8 cellular contexts compared by ENCODE assay signal in the genomic region with DNA sequence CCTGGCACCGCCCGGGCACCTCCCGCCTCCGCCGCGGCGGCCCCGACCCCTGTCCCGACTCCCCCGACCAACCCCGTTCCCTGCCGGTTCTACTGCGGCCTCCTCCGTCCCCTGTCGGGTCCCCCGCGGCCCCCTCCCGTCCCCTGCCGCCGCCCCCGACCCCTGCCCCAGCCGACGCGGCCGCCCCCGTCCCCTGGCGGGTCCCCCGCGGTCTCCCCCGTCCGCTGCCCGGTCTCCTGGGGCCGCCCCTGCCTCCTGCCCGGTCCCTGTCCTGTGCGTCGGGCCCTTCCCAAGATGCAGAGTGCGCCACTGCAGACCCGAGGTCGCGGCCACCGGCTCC. TPM values are rescaled to one million over a fixed set of nuclear protein-coding genes. Genes with fewer than 3 reads are reported as not detected.
DNase-seq lines count a peak whose midpoint lies in the region; ATAC-seq and TF ChIP-seq lines count a peak whose summit lies in the region.
"Not testable (repeated sequence)": the region's sequence is repeated elsewhere in the genome, so short reads cannot be mapped to it uniquely, and the experiment has no call there.

No MANE protein-coding gene starts in this region.

- not testable (repeated sequence) for H3K27me3 ChIP-seq in Panc1 (ENCODE audit: control insufficient read depth, insufficient read depth, low read length); subcutaneous abdominal adipose tissue (ENCODE audit: control insufficient read depth in 5 of 5, insufficient read depth in 4 of 5, low read length in 5 of 5)

- TF ChIP-seq CTCF in C4-2B (conservative IDR thresholded peaks at IDR 0.05); HFF-Myc (IDR thresholded peaks at IDR 0.05; ENCODE audit: low read depth, low read length, missing control alignments); Panc1 (IDR thresholded peaks at IDR 0.05); neural crest cell (conservative IDR thresholded peaks at IDR 0.05): not testable (repeated sequence)

- POLR2A ChIA-PET in Panc1 (lab: Charles Lee): not testable (repeated sequence)

- not testable (repeated sequence) for H3K27me3 Mint-ChIP-seq in activated naive CD4-positive, alpha-beta T cell treated with anti-CD3 and anti-CD28 coated beads, Interleukin-2, amount 50 U/mL, for 24 hours; effector memory CD8-positive, alpha-beta T cell; neural crest cell (ENCODE audit: low read depth)

- CTCF ChIA-PET in Panc1 (lab: Charles Lee): interaction anchor here (0.6 kb wide), 1 partner anchor 83 kb away, joined by 3 read pairs; no protein-coding TSS in a partner anchor

- peaks cover 38% of the 10 kb centered on the region for H3K4me1 Mint-ChIP-seq in activated naive CD4-positive, alpha-beta T cell treated with anti-CD3 and anti-CD28 coated beads, Interleukin-2, amount 50 U/mL, for 24 hours
- peaks cover 23 to 32% of the 10 kb centered on the region in 2 donors for H3K4me1 Mint-ChIP-seq in effector memory CD8-positive, alpha-beta T cell (ENCODE audit: low read depth in 2 of 2)
- H3K4me1 Mint-ChIP-seq in neural crest cell: peaks cover 31% of the 10 kb centered on the region

- peak overlapping the region; percentile 55 for H3K27ac Mint-ChIP-seq in activated naive CD4-positive, alpha-beta T cell treated with anti-CD3 and anti-CD28 coated beads, Interleukin-2, amount 50 U/mL, for 24 hours
- H3K27ac Mint-ChIP-seq in effector memory CD8-positive, alpha-beta T cell: peak overlapping the region; percentile 94
- peak overlapping the region; percentile 59 for H3K27ac Mint-ChIP-seq in neural crest cell (ENCODE audit: unreplicated experiment)

- peak overlapping the region; percentile 67 for H3K4me3 ChIP-seq in HFF-Myc (replicated peaks; ENCODE audit: low read depth, low read length)
- peak overlapping the region; percentile 53 to 81 for H3K4me3 ChIP-seq in Panc1 (ENCODE audit: low read depth in 2 of 2, low read length in 2 of 2)
- peak overlapping the region; percentile 89 for H3K4me3 ChIP-seq in iPS-18c (ENCODE audit: insufficient read depth, low read depth, low read length)
- H3K4me3 ChIP-seq in subcutaneous abdominal adipose tissue (ENCODE audit: low read depth in 1 of 5, low read length in 5 of 5): peak overlapping the region in 4 of 5 donors; percentile 73 to 84 (median 76)

- ATAC-seq in Panc1: not testable (repeated sequence)
- peak; percentile 5 for ATAC-seq in effector memory CD8-positive, alpha-beta T cell (replicated peaks)

- peak overlapping the region; percentile 88 for H3K4me3 Mint-ChIP-seq in activated naive CD4-positive, alpha-beta T cell treated with anti-CD3 and anti-CD28 coated beads, Interleukin-2, amount 50 U/mL, for 24 hours
- H3K4me3 Mint-ChIP-seq in effector memory CD8-positive, alpha-beta T cell: peak overlapping the region; percentile 90 to 92
- peak overlapping the region; percentile 91 for H3K4me3 Mint-ChIP-seq in neural crest cell

- H3K36me3 Mint-ChIP-seq in activated naive CD4-positive, alpha-beta T cell treated with anti-CD3 and anti-CD28 coated beads, Interleukin-2, amount 50 U/mL, for 24 hours; neural crest cell (ENCODE audit: low read depth): not testable (repeated sequence)
- H3K36me3 Mint-ChIP-seq in effector memory CD8-positive, alpha-beta T cell (ENCODE audit: insufficient read depth): peaks cover 48% of the 10 kb centered on the region

- H3K9me3 ChIP-seq in Panc1 (ENCODE audit: control insufficient read depth, insufficient read depth, low read depth, low read length); iPS-18c (ENCODE audit: control insufficient read depth, insufficient read depth, low read length); subcutaneous abdominal adipose tissue (ENCODE audit: control insufficient read depth in 5 of 5, low read length in 5 of 5): not testable (repeated sequence)

- BruUV-seq in Panc1 (replicated peaks; lab: Mats Ljungman, UMichigan): not testable (repeated sequence)

- DNase-seq in HFF-Myc (ENCODE audit: extremely low read depth, low read depth); Panc1 (ENCODE audit: low read depth, low spot score); effector memory CD8-positive, alpha-beta T cell; neural crest cell (ENCODE audit: low read depth, low spot score): not testable (repeated sequence)

- H3K36me3 ChIP-seq in Panc1 (ENCODE audit: control insufficient read depth, insufficient read depth, low read length) (peaks cover 11% of the 10 kb centered on the region; the same call in 1 of the 2 replicates), subcutaneous abdominal adipose tissue (ENCODE audit: control insufficient read depth in 5 of 5, insufficient read depth in 5 of 5, low read length in 5 of 5) (peaks cover 4 to 33% (median 12%) of the 10 kb centered on the region in 5 donors)

- in situ Hi-C loops in Panc1 (cut with HindIII; ENCODE audit: low pct_unique_long_range_greater_than_20kb, low sequenced_read_pairs): not testable (repeated sequence)

- H3K9ac ChIP-seq in subcutaneous abdominal adipose tissue (ENCODE audit: low read length in 5 of 5): peak overlapping the region in 4 of 5 donors; percentile 76 to 91 (median 82)

- intact Hi-C loops in Panc1 (cut with micrococcal nuclease; ENCODE audit: unreplicated experiment): not testable (repeated sequence)

- not testable (repeated sequence) for H3K4me1 ChIP-seq in Panc1 (ENCODE audit: control insufficient read depth, insufficient read depth, low read length)
- H3K4me1 ChIP-seq in subcutaneous abdominal adipose tissue (ENCODE audit: control insufficient read depth in 5 of 5, insufficient read depth in 5 of 5, low read length in 5 of 5): peaks cover 0 to 24% (median 8%) of the 10 kb centered on the region in 5 donors

- H3K27ac ChIP-seq in C4-2B (peak overlapping the region; percentile 90), Panc1 (ENCODE audit: low read length) (peak overlapping the region; percentile 63; the same call in 1 of the 2 replicates), subcutaneous abdominal adipose tissue (ENCODE audit: low read depth, low read length) (peak overlapping the region; percentile 82)

- not testable (repeated sequence) for H3K9me3 Mint-ChIP-seq in activated naive CD4-positive, alpha-beta T cell treated with anti-CD3 and anti-CD28 coated beads, Interleukin-2, amount 50 U/mL, for 24 hours; effector memory CD8-positive, alpha-beta T cell; neural crest cell

RNA-seq across cellular contexts. Expression of a gene that starts 0.4 kb away (rescaled TPM):
- 148 TPM for total RNA-seq in Panc1 (2021; ENCODE audit: unreplicated experiment)
- polyA plus RNA-seq in Panc1 (2012; ENCODE audit: insufficient read length): 249 TPM
- 76.8 and 81.6 TPM in 2 replicates for total RNA-seq in neural crest cell

RNA-seq across cellular contexts. Expression of a gene that starts 49.7 kb away (rescaled TPM):
- 23.6 TPM for total RNA-seq in Panc1 (2021; ENCODE audit: unreplicated experiment)
- 29.3 TPM for polyA plus RNA-seq in Panc1 (2012; ENCODE audit: insufficient read length)
- 1.0 and 1.3 TPM in 2 replicates for total RNA-seq in neural crest cell

RNA-seq across cellular contexts. Expression of a gene that starts 53.7 kb away (rescaled TPM):
- 171 TPM for total RNA-seq in Panc1 (2021; ENCODE audit: unreplicated experiment)
- polyA plus RNA-seq in Panc1 (2012; ENCODE audit: insufficient read length): 185 TPM
- 106 and 108 TPM in 2 replicates for total RNA-seq in neural crest cell

RNA-seq across cellular contexts. Expression of a gene that starts 53.8 kb away (rescaled TPM):
- total RNA-seq in Panc1 (2021; ENCODE audit: unreplicated experiment): 8.1 TPM
- 5.5 TPM for polyA plus RNA-seq in Panc1 (2012; ENCODE audit: insufficient read length)
- 11.3 and 11.9 TPM in 2 replicates for total RNA-seq in neural crest cell

Comparison
In these comparisons a context has a peak if more than half of its experiments do, and no peak if none do; other contexts are left out.
1. RNA of a gene that starts 49.7 kb away (total RNA-seq): 23.6 TPM in Panc1 (single experiment); 1.0 to 1.3 TPM in neural crest cell; every median in the first group is over 10 times any median in the second.
2. Peak in every context shown above with its lines, with median percentiles within 50 percentile points of each other: H3K27ac ChIP-seq, H3K4me3 ChIP-seq, H3K27ac Mint-ChIP-seq and H3K4me3 Mint-ChIP-seq.